Comparison of ENCODE assay signal across 30 cellular contexts in the genomic region with DNA sequence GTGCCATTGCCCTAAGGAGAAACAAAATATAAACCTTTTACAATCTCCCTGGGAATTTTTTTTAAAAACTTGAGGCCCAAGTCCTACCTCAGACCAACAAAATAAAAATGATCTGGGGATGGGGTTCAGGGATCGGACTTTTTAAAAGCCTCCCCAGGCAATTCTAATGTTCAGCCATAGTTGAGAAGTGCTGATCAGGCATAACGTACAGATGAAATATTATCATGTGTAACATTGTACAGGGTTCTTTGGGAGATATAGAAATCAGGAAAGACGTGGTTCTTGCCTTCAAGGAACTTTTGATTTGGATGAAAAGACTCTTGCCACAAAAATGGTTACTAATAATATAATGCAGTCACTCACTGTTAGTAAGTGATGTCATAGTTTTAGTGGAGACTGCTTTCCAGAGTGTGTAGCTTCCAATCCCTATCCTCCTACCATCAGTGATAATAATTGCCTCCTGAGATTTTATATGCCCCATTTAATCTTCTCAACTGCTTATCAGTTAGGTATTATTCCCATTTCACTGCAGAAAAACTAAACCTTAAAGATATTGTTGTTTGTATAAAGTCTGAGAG.
"Had no signal": no experiment of that assay in that cellular context is flagged by ENCODE, and none has a peak within 500 bp of the region (broad histone marks: within the 10 kb centered on the region; RNA-seq: fewer than 3 reads in every experiment).

No MANE protein-coding gene starts in this region.

- H3K4me3 ChIP-seq: adrenal gland, ascending aorta, breast epithelium, cardiac muscle cell, colonic mucosa had no signal

- DNase-seq: activated CD4-positive, alpha-beta memory T cell treated with anti-CD3 and anti-CD28 coated beads for 36 hours; activated CD4-positive, alpha-beta T cell treated with anti-CD3 and anti-CD28 coated beads for 36 hours; activated CD4-positive, alpha-beta T cell treated with anti-CD3 and anti-CD28 coated beads, Interleukin-2, amount 10 ng/mL, durations not matched to agents 24 days and 14 days; activated CD4-positive, CD25-positive, alpha-beta regulatory T cell; activated CD4-positive, CD25-positive, alpha-beta regulatory T cell treated with anti-CD3 and anti-CD28 coated beads, Interleukin-2, amount 50 U/mL, for 72 hours; activated CD8-positive, alpha-beta memory T cell treated with anti-CD3 and anti-CD28 coated beads, Interleukin-2, amount 10 ng/mL, durations not matched to agents 7 days and 5 days; activated CD8-positive, alpha-beta memory T cell treated with anti-CD3 and anti-CD28 coated beads, Interleukin-2, amount 50 U/mL, for 4 hours; activated CD8-positive, alpha-beta T cell treated with anti-CD3 and anti-CD28 coated beads, Interleukin-2, amount 10 ng/mL, durations not matched to agents 7 days and 5 days; activated effector memory CD4-positive, alpha-beta T cell treated with anti-CD3 and anti-CD28 coated beads, Interleukin-2, amount 50 U/mL, for 16 hours; activated naive CD4-positive, alpha-beta T cell treated with anti-CD3 and anti-CD28 coated beads for 36 hours; activated naive CD8-positive, alpha-beta T cell treated with anti-CD3 and anti-CD28 coated beads for 36 hours; activated naive CD8-positive, alpha-beta T cell treated with anti-CD3 and anti-CD28 coated beads, Interleukin-2, amount 50 U/mL, for 24 hours; activated T-cell treated with anti-CD3 and anti-CD28 coated beads, Interleukin-2, amount 50 U/mL, for 1 hour; activated T-cell treated with anti-CD3 and anti-CD28 coated beads, Interleukin-2, amount 50 U/mL, for 48 hours; adrenal gland; amygdala; central memory CD4-positive, alpha-beta T cell; cerebellar nuclear complex; colonic mucosa; effector CD8-positive, alpha-beta T cell; foreskin fibroblast; head of caudate nucleus; T-helper 2 cell had no signal

- H3K27me3 ChIP-seq: adrenal gland, ascending aorta, breast epithelium, cardiac muscle cell, colonic mucosa had no signal

- H3K9me3 ChIP-seq: adrenal gland, ascending aorta, breast epithelium, colonic mucosa had no signal

- FAIRE-seq: endometrium, endothelial cell of umbilical vein, frontal cortex had no signal

- ATAC-seq: activated CD4-positive, alpha-beta T cell treated with anti-CD3 and anti-CD28 coated beads for 36 hours; activated CD8-positive, alpha-beta memory T cell treated with anti-CD3 and anti-CD28 coated beads, Interleukin-2, amount 10 ng/mL, durations not matched to agents 7 days and 5 days; activated CD8-positive, alpha-beta T cell treated with anti-CD3 and anti-CD28 coated beads, Interleukin-2, amount 10 ng/mL, durations not matched to agents 7 days and 5 days; activated naive CD8-positive, alpha-beta T cell treated with anti-CD3 and anti-CD28 coated beads, Interleukin-2, amount 50 U/mL, for 24 hours had no signal

- H3K27ac ChIP-seq: adrenal gland, ascending aorta, breast epithelium, cardiac muscle cell, colonic mucosa, epithelial cell of prostate had no signal

- H3K4me1 ChIP-seq: ascending aorta, breast epithelium, colonic mucosa had no signal

- H3K36me3 ChIP-seq: adrenal gland, ascending aorta, breast epithelium, cardiac muscle cell, colonic mucosa had no signal
